ENCODE assay signal across 9 cellular contexts in the genomic region with DNA sequence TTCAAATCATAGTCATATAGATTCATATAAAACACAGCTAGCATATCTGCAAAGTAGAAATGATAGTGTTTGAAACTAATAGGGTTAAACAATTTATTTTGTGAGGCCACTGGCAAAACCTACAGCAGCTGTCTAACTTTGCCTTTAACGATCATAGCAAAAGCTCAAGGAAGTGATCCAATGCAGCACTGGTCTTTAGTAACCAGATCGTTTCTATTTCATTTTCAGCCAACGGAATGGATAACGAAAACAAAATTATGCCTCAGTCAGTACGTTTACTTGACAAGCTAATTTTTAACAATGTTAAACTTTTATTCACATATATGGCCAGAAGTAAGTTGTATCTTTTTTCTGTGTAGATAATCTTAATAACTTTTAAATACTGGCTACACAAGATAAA. TPM values are rescaled to one million over a fixed set of nuclear protein-coding genes. Genes with fewer than 3 reads are reported as not detected.
A peak's percentile ranks its signal among the peaks of the same experiment; 100 is the strongest.
DNase-seq lines count a peak whose midpoint lies in the region; ATAC-seq and TF ChIP-seq lines count a peak whose summit lies in the region.
"Had no signal": no experiment of that assay in that cellular context is flagged by ENCODE, and none has a peak within 500 bp of the region (broad histone marks: within the 10 kb centered on the region; RNA-seq: fewer than 3 reads in every experiment).

No MANE protein-coding gene starts in this region.

- peaks cover 54% of the 10 kb centered on the region for H3K4me1 Mint-ChIP-seq in activated naive CD8-positive, alpha-beta T cell treated with anti-CD3 and anti-CD28 coated beads, Interleukin-2, amount 10 ng/mL, durations not matched to agents 7 days and 5 days

- WGBS in ovary, 3 donors = 5 to 6% (median 5%) methylated on average over 5 of the region's 5 CpGs

- DNase-seq in activated CD4-positive, CD25-positive, alpha-beta regulatory T cell treated with anti-CD3 and anti-CD28 coated beads, Interleukin-2, amount 50 U/mL, for 72 hours = no peak
- DNase-seq in activated naive CD8-positive, alpha-beta T cell treated with anti-CD3 and anti-CD28 coated beads, Interleukin-2, amount 10 ng/mL, durations not matched to agents 7 days and 5 days = no peak
- DNase-seq in ovary (no peak), hippocampal formation (lab: John Stamatoyannopoulos, UW) (no peak), hypothalamus (lab: John Stamatoyannopoulos, UW) (no peak), NCI-H2081 (lab: John Stamatoyannopoulos, UW) (no peak)

- no peaks in the 10 kb centered on the region for H3K9me3 Mint-ChIP-seq in activated naive CD8-positive, alpha-beta T cell treated with anti-CD3 and anti-CD28 coated beads, Interleukin-2, amount 10 ng/mL, durations not matched to agents 7 days and 5 days

- TF ChIP-seq POLR2A in ovary (IDR thresholded peaks at IDR 0.05) = no peak

- TF ChIP-seq CTCF in ovary (IDR thresholded peaks at IDR 0.05) = no peak

- peak overlapping the region; percentile 62 for H3K4me3 Mint-ChIP-seq in activated naive CD8-positive, alpha-beta T cell treated with anti-CD3 and anti-CD28 coated beads, Interleukin-2, amount 10 ng/mL, durations not matched to agents 7 days and 5 days

- H3K27me3 ChIP-seq in ovary = no peaks in the 10 kb centered on the region

- ATAC-seq in activated CD4-positive, CD25-positive, alpha-beta regulatory T cell treated with anti-CD3 and anti-CD28 coated beads, Interleukin-2, amount 50 U/mL, for 24 hours = peak; percentile 75 to 83
- peak; percentile 83 for ATAC-seq in HG03025 (IDR thresholded peaks at IDR 0.05; ENCODE audit: low FRiP score, unreplicated experiment)
- ATAC-seq in activated naive CD8-positive, alpha-beta T cell treated with anti-CD3 and anti-CD28 coated beads, Interleukin-2, amount 10 ng/mL, durations not matched to agents 7 days and 5 days (ENCODE audit: low read depth) = peak; percentile 72

- H3K36me3 Mint-ChIP-seq in activated naive CD8-positive, alpha-beta T cell treated with anti-CD3 and anti-CD28 coated beads, Interleukin-2, amount 10 ng/mL, durations not matched to agents 7 days and 5 days = peaks cover 36% of the 10 kb centered on the region

- peak overlapping the region; percentile 67 for H3K27ac Mint-ChIP-seq in activated naive CD8-positive, alpha-beta T cell treated with anti-CD3 and anti-CD28 coated beads, Interleukin-2, amount 10 ng/mL, durations not matched to agents 7 days and 5 days

- peak overlapping the region; percentile 13 for H3K4me3 ChIP-seq in ovary
- H3K4me3 ChIP-seq: skin epidermis had no signal

- peak overlapping the region in 1 of 2 donors; percentile 16 for H3K27ac ChIP-seq in ovary

- H3K36me3 ChIP-seq in ovary = no peaks in the 10 kb centered on the region

- H3K27me3 Mint-ChIP-seq in activated naive CD8-positive, alpha-beta T cell treated with anti-CD3 and anti-CD28 coated beads, Interleukin-2, amount 10 ng/mL, durations not matched to agents 7 days and 5 days = no peaks in the 10 kb centered on the region

- TF ChIP-seq EP300 in ovary (IDR thresholded peaks at IDR 0.05) = no peak

- H3K4me1 ChIP-seq in ovary (ENCODE audit: insufficient read depth) = no peaks in the 10 kb centered on the region

- intact Hi-C loops in ovary (cut with DNase I) = no loop called here

- H3K9me3 ChIP-seq in ovary = no peaks in the 10 kb centered on the region

- POLR2A ChIA-PET in activated naive CD8-positive, alpha-beta T cell treated with anti-CD3 and anti-CD28 coated beads, Interleukin-2, amount 10 ng/mL, durations not matched to agents 7 days and 5 days (lab: Charles Lee) = interaction anchor here (2.3 kb wide), 1 partner anchor 18 kb away, joined by 18 read pairs; the partner anchor contains the start of gene MLLT3

RNA-seq across cellular contexts. Expression of gene MLLT3, which starts 17.7 kb away (rescaled TPM):
- total RNA-seq in activated naive CD8-positive, alpha-beta T cell treated with anti-CD3 and anti-CD28 coated beads, Interleukin-2, amount 10 ng/mL, durations not matched to agents 7 days and 5 days = 100 to 1,000 TPM; 112 TPM
- total RNA-seq in ovary = 10 to 100 TPM in 6 of 7 donors, 1 to 10 TPM in 1; 8.7 to 15.4 (median 13.8) TPM
- polyA plus RNA-seq in ovary = 10 to 100 TPM; 10.5 to 14.3 TPM

Comparison
In these comparisons a context has a peak if more than half of its experiments do, and no peak if none do; other contexts are left out.
1. RNA of gene MLLT3, which starts 17.7 kb away (total RNA-seq): 112 TPM in activated naive CD8-positive, alpha-beta T cell treated with anti-CD3 and anti-CD28 coated beads, Interleukin-2, amount 10 ng/mL, durations not matched to agents 7 days and 5 days; 8.7 to 15.4 TPM in ovary; every median in the first group is over 4 times any median in the second.
2. Peak in every context shown above with its lines, with median percentiles within 50 percentile points of each other: ATAC-seq.